ENCODE assay signal across 21 cellular contexts in the genomic region with DNA sequence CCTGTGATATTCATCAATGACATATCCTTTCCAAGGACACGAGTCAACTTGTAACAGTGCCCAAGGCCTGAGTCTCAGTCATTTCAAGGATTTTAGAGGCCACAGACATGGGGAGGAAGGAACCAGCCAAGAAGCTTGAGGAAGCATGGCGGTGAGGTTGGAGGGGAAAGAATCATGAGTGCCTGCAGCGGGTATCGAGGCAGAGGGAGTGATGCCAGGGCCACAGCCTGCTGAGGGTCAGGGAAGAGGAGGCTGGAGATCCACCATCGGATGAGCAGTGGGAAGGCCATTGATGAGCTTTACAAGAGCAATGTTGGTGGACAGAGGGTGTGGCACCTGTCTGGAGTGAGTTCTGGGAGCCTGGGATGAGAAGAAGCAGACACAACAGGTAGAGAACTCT.
"Had no signal": no experiment of that assay in that cellular context is flagged by ENCODE, and none has a peak within 500 bp of the region (broad histone marks: within the 10 kb centered on the region; RNA-seq: fewer than 3 reads in every experiment).

No MANE protein-coding gene starts in this region.

- H2AFZ ChIP-seq: parathyroid adenoma had no signal

- H3K9ac ChIP-seq: parathyroid adenoma had no signal

- H3K27ac ChIP-seq: coronary artery, foreskin keratinocyte, heart left ventricle, parathyroid adenoma, psoas muscle, suprapubic skin, tibial artery, upper lobe of left lung, uterus had no signal

- H3K4me3 Mint-ChIP-seq: endodermal cell, mesothelial cell of epicardium, nephron had no signal

- DNase-seq: effector CD4-positive, alpha-beta T cell; erythroblast; foreskin keratinocyte; hypothalamus; psoas muscle; retina; stimulated activated CD4-positive, alpha-beta T cell treated with anti-CD3 and anti-CD28 coated beads, Interleukin-2, amount 100 ng/mL, for 24 hours; stimulated activated CD4-positive, alpha-beta T cell treated with anti-CD3 and anti-CD28 coated beads, Interleukin-4, amount 100 ng/mL, for 4 hours; stimulated activated naive CD8-positive, alpha-beta T cell treated with anti-CD3 and anti-CD28 coated beads, Interleukin-15, Interleukin-2, amounts not matched to agents 100 U/mL and 50 U/mL, for 24 hours; tibial artery; upper lobe of left lung; uterus had no signal

- H3K4me1 ChIP-seq: foreskin keratinocyte, parathyroid adenoma, psoas muscle, suprapubic skin, uterus had no signal

- H3K27ac Mint-ChIP-seq: endodermal cell, mesothelial cell of epicardium, nephron had no signal

- H3K4me3 ChIP-seq: coronary artery, heart left ventricle, psoas muscle, suprapubic skin, tibial artery, upper lobe of left lung, uterus had no signal

- H3K9me3 ChIP-seq: heart left ventricle, psoas muscle, suprapubic skin, tibial artery, upper lobe of left lung, uterus had no signal

- ATAC-seq: foreskin keratinocyte; heart left ventricle; left lobe of liver; psoas muscle; sciatic nerve; stimulated activated naive CD8-positive, alpha-beta T cell treated with anti-CD3 and anti-CD28 coated beads, Interleukin-15, Interleukin-2, amounts not matched to agents 100 U/mL and 50 U/mL, for 24 hours had no signal

- H3K27me3 ChIP-seq: foreskin keratinocyte, heart left ventricle, suprapubic skin, tibial artery, upper lobe of left lung, uterus had no signal

- H3K36me3 Mint-ChIP-seq: mesothelial cell of epicardium had no signal

- H3K36me3 ChIP-seq: heart left ventricle, suprapubic skin, tibial artery, upper lobe of left lung, uterus had no signal

- H3K9me3 Mint-ChIP-seq: endodermal cell, mesothelial cell of epicardium, nephron had no signal
